In genomic region chr11:109715424-109715823, GRCh38 we compare ENCODE assay signal across 4 cellular contexts.
DNase-seq lines count a peak whose midpoint lies in the region; ATAC-seq, FAIRE-seq and TF ChIP-seq lines count a peak whose summit lies in the region.
"Not testable (repeated sequence)": the region's sequence is repeated elsewhere in the genome, so short reads cannot be mapped to it uniquely, and the experiment has no call there.

No MANE protein-coding gene starts in this region.

- in situ Hi-C loops in K562 (cut with MboI), result not testable (repeated sequence)

- 0% methylated on average over 3 of the region's 4 CpGs for WGBS in K562 (ENCODE audit: insufficient coverage, low coverage, missing lambda C conversion rate)
- 91% methylated on average over 4 of the region's 4 CpGs for WGBS in endodermal cell (ENCODE audit: insufficient coverage in 1 of 2, insufficient read length in 1 of 2), 2 experiments

- not testable (repeated sequence) for H3K27ac ChIP-seq in HEK293 (ENCODE audit: extremely low read depth, low read depth, low read length); K562 (ENCODE audit: extremely low read depth, low read depth, low read length); endodermal cell (ENCODE audit: low read depth, low read length)

- TF ChIP-seq POLR2A in K562 (conservative IDR thresholded peaks at IDR 0.05), result not testable (repeated sequence)

- peaks cover 36% of the 10 kb centered on the region for H3K9me3 Mint-ChIP-seq in endodermal cell
- H3K9me3 Mint-ChIP-seq in endothelial cell (ENCODE audit: unreplicated experiment), result not testable (repeated sequence)

- not testable (repeated sequence) for H3K4me1 Mint-ChIP-seq in endodermal cell; endothelial cell (ENCODE audit: unreplicated experiment)

- not testable (repeated sequence) for H3K27ac Mint-ChIP-seq in endodermal cell; endothelial cell (ENCODE audit: unreplicated experiment)

- not testable (repeated sequence) for H3K4me3 Mint-ChIP-seq in endodermal cell
- H3K4me3 Mint-ChIP-seq in endothelial cell (ENCODE audit: unreplicated experiment), result peak overlapping the region; percentile 68

- not testable (repeated sequence) for H2AFZ ChIP-seq in K562 (ENCODE audit: low read depth, low read length)

- not testable (repeated sequence) for TF ChIP-seq EP300 in K562 (IDR thresholded peaks at IDR 0.05; ENCODE audit: low read length)

- not testable (repeated sequence) for H3K27me3 ChIP-seq in K562 (ENCODE audit: control insufficient read depth in 2 of 2, insufficient read depth in 2 of 2, low read length in 2 of 2); endodermal cell (ENCODE audit: control insufficient read depth, insufficient read depth, low read length, poor library complexity, severe bottlenecking)

- not testable (repeated sequence) for H3K9me1 ChIP-seq in K562 (ENCODE audit: control insufficient read depth, insufficient read depth, low read length)

- not testable (repeated sequence) for H3K36me3 ChIP-seq in HEK293 (ENCODE audit: control insufficient read depth in 2 of 2, insufficient read depth in 1 of 2, low read length in 2 of 2); K562 (ENCODE audit: control insufficient read depth, insufficient read depth, low read length); endodermal cell (ENCODE audit: control insufficient read depth, insufficient read depth, low read length)

- ATAC-seq in K562, result not testable (repeated sequence)

- POLR2A ChIA-PET in HEK293 (lab: Yijun Ruan, JAX); K562 (lab: Yijun Ruan, JAX): not testable (repeated sequence)

- CTCF ChIA-PET in HEK293 (lab: Yijun Ruan, JAX), result interaction anchor here (0.7 kb wide), 1 partner anchor 10 kb away, joined by 3 read pairs; no protein-coding TSS in a partner anchor
- CTCF ChIA-PET in K562 (lab: Yijun Ruan, JAX; ENCODE audit: low intra/inter-chr PET ratio), result not testable (repeated sequence)

- FAIRE-seq in K562 (lab: Jason Lieb, UNC), result not testable (repeated sequence)

- intact Hi-C loops in K562 (cut with micrococcal nuclease), result not testable (repeated sequence)

- H4K20me1 ChIP-seq in K562 (replicated peaks; ENCODE audit: control insufficient read depth, insufficient read depth, low read length), result not testable (repeated sequence)

- DNase-seq in K562 (ENCODE audit: extremely low read depth in 1 of 4, low spot score in 3 of 4); endodermal cell; endothelial cell (ENCODE audit: low spot score): not testable (repeated sequence)

- H3K27me3 Mint-ChIP-seq in endodermal cell (ENCODE audit: insufficient read depth); endothelial cell (ENCODE audit: unreplicated experiment): not testable (repeated sequence)

- BruUV-seq in K562 (replicated peaks; lab: Mats Ljungman, UMichigan), result not testable (repeated sequence)

- not testable (repeated sequence) for H3K4me3 ChIP-seq in HEK293 (ENCODE audit: low read depth, low read length); K562
- H3K4me3 ChIP-seq in endodermal cell (ENCODE audit: low read length), result peak overlapping the region; percentile 64

- not testable (repeated sequence) for H3K4me2 ChIP-seq in K562 (ENCODE audit: insufficient read depth, low read length)

- H3K36me3 Mint-ChIP-seq in endodermal cell (ENCODE audit: low read depth), result not testable (repeated sequence)
- peaks cover 10% of the 10 kb centered on the region for H3K36me3 Mint-ChIP-seq in endothelial cell (ENCODE audit: low read depth, unreplicated experiment)

- H3K9ac ChIP-seq in K562 (ENCODE audit: insufficient read depth in 1 of 2, low read depth in 2 of 2, low read length in 2 of 2); endodermal cell (ENCODE audit: extremely low read depth, low read length, poor library complexity, severe bottlenecking): not testable (repeated sequence)

- TF ChIP-seq CTCF in HEK293 (tag by site-specific recombination; IDR thresholded peaks at IDR 0.05); K562 (IDR thresholded peaks at IDR 0.05 in 2 of 3, conservative IDR thresholded peaks at IDR 0.05 in 1 of 3; ENCODE audit: insufficient read depth in 2 of 3, low read depth in 1 of 3, low read length in 3 of 3); endodermal cell (conservative IDR thresholded peaks at IDR 0.05); endothelial cell (IDR thresholded peaks at IDR 0.05; ENCODE audit: unreplicated experiment): not testable (repeated sequence)

- TF ChIP-seq RAD21 in K562 (CRISPR knock-in tag; conservative IDR thresholded peaks at IDR 0.05 in 1 of 2, IDR thresholded peaks at IDR 0.05 in 1 of 2), result not testable (repeated sequence)

- not testable (repeated sequence) for H3K79me2 ChIP-seq in K562 (ENCODE audit: control insufficient read depth, insufficient read depth, low read length)

- H3K4me1 ChIP-seq in HEK293 (ENCODE audit: control insufficient read depth, insufficient read depth, low read length); K562 (replicated peaks in 1 of 2; ENCODE audit: control insufficient read depth in 2 of 2, insufficient read depth in 2 of 2, low read length in 2 of 2); endodermal cell (ENCODE audit: control insufficient read depth, insufficient read depth, low read length): not testable (repeated sequence)

- not testable (repeated sequence) for H3K9me3 ChIP-seq in HEK293 (ENCODE audit: control insufficient read depth, insufficient read depth, low read depth, low read length); K562 (replicated peaks; ENCODE audit: control insufficient read depth, insufficient read depth, low read depth, low read length)
- H3K9me3 ChIP-seq in endodermal cell (ENCODE audit: control insufficient read depth, low read length), result peaks cover 33% of the 10 kb centered on the region

TF ChIP-seq in HEK293, 187 proteins besides CTCF, POLR2A, EP300 and RAD21:
- peak; percentile 70 for TF ChIP-seq ZNF707 (tag by site-specific recombination; IDR thresholded peaks at IDR 0.05)

TF ChIP-seq in K562, 482 proteins besides CTCF, POLR2A, EP300 and RAD21:
- TF ChIP-seq ZNF707 (CRISPR knock-in tag; conservative IDR thresholded peaks at IDR 0.05), result peak; percentile 80
